ENCODE assay signal across 2 cellular contexts in the genomic region with DNA sequence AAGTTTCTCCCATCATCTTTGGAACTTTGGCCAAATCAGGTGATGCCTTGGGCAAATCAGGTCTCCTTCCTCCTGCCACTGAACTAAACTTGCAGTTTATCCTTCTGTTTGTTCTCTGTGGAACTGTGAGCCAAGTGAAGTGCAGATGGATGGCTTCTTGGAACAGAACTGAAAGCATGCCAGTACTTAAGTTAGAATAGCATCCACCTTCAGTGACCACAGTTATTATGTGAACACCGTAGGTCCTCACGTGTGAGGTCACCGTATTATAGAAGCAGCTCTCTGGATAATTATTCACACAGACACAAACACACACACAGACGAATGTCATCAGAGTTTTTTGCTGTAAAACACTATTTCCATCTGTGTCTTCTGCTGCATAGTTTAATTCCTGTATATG.
TF ChIP-seq lines count a peak whose summit lies in the region.

No MANE protein-coding gene starts in this region.

TF ChIP-seq in A549, 52 proteins besides CTCF, POLR2A, EP300 and RAD21:
- no peak for TF ChIP-seq NFE2L2 (conservative IDR thresholded peaks at IDR 0.05; ENCODE audit: low read length)
- TF ChIP-seq CEBPB (IDR thresholded peaks at IDR 0.05), result no peak
- no peak for TF ChIP-seq PHF8 (IDR thresholded peaks at IDR 0.05; ENCODE audit: borderline replicate concordance, low read depth)
- TF ChIP-seq JUN (IDR thresholded peaks at IDR 0.05), result no peak
- TF ChIP-seq CBX2 (IDR thresholded peaks at IDR 0.05; ENCODE audit: borderline replicate concordance, low read depth), result no peak
- TF ChIP-seq KDM5A (IDR thresholded peaks at IDR 0.05), result no peak

TF ChIP-seq in H1, 55 proteins besides CTCF, POLR2A, EP300 and RAD21:
- TF ChIP-seq SP2 (IDR thresholded peaks at IDR 0.05; ENCODE audit: low read length) (no peak), YY1 (IDR thresholded peaks at IDR 0.05; ENCODE audit: low read depth, low read length) (no peak), FOSL1 (IDR thresholded peaks at IDR 0.05; ENCODE audit: insufficient read depth, low read depth, low read length) (no peak), HDAC2 (IDR thresholded peaks at IDR 0.05; ENCODE audit: borderline replicate concordance in 1 of 2, low read depth in 2 of 2, low read length in 2 of 2) (no peak), SP1 (IDR thresholded peaks at IDR 0.05; ENCODE audit: low read depth, low read length) (no peak), TEAD4 (IDR thresholded peaks at IDR 0.05; ENCODE audit: low read depth, low read length) (no peak), CHD2 (IDR thresholded peaks at IDR 0.05; ENCODE audit: low read length) (no peak), GTF2F1 (IDR thresholded peaks at IDR 0.05; ENCODE audit: borderline replicate concordance, low read depth, low read length) (no peak), GABPA (IDR thresholded peaks at IDR 0.05; ENCODE audit: borderline replicate concordance, insufficient read depth, low read length) (no peak), POU5F1 (IDR thresholded peaks at IDR 0.05; ENCODE audit: low read depth, low read length) (no peak), TCF12 (IDR thresholded peaks at IDR 0.05; ENCODE audit: low read depth, low read length) (no peak), RBBP5 (IDR thresholded peaks at IDR 0.05; ENCODE audit: borderline replicate concordance, low read depth, low read length) (no peak), CHD7 (IDR thresholded peaks at IDR 0.05; ENCODE audit: insufficient replicate concordance, low read length) (no peak), EZH2 (IDR thresholded peaks at IDR 0.05; ENCODE audit: low read depth, low read length, severe bottlenecking) (no peak), POLR2AphosphoS5 (IDR thresholded peaks at IDR 0.05; ENCODE audit: low read depth, low read length) (no peak), CEBPB (IDR thresholded peaks at IDR 0.05; ENCODE audit: low read depth, low read length) (no peak), RNF2 (IDR thresholded peaks at IDR 0.05; ENCODE audit: borderline replicate concordance, low read depth, low read length, missing control alignments, poor library complexity, severe bottlenecking) (no peak), NANOG (IDR thresholded peaks at IDR 0.05; ENCODE audit: insufficient read depth, low read depth, low read length, poor library complexity, severe bottlenecking) (no peak), RXRA (IDR thresholded peaks at IDR 0.05; ENCODE audit: insufficient read depth, low read depth, low read length) (no peak)
